8 cellular contexts compared by ENCODE assay signal in genomic region chr5:157253547-157253946, GRCh38. TPM values are rescaled to one million over a fixed set of nuclear protein-coding genes. Genes with fewer than 3 reads are reported as not detected.
A peak's percentile ranks its signal among the peaks of the same experiment; 100 is the strongest.
DNase-seq lines count a peak whose midpoint lies in the region; ATAC-seq and TF ChIP-seq lines count a peak whose summit lies in the region.

No MANE protein-coding gene starts in this region.

- H3K9me3 ChIP-seq in vagina = no peaks in the 10 kb centered on the region

- peak overlapping the region in 2 of 59 donors; percentile 24 to 35 for H3K27ac ChIP-seq in dorsolateral prefrontal cortex
- no peak overlapping the region for H3K27ac ChIP-seq in vagina

- H3K27me3 ChIP-seq in dorsolateral prefrontal cortex (no peaks in the 10 kb centered on the region), vagina (no peaks in the 10 kb centered on the region)

- intact Hi-C loops in dorsolateral prefrontal cortex (cut with DNase I) (loop anchor here (2.0 to 10.0 kb wide), 4 partner anchors 54 to 491 kb away; partner anchors contain the start of gene LSM11 (in 1 of the 2)), vagina (cut with DNase I) (no loop called here)

- no peaks in the 10 kb centered on the region for H3K4me1 ChIP-seq in vagina

- peak; percentile 57 to 93 (median 86) for TF ChIP-seq CTCF in dorsolateral prefrontal cortex (IDR thresholded peaks at IDR 0.05 in 54 of 56, conservative IDR thresholded peaks at IDR 0.05 in 2 of 56; ENCODE audit: low read depth in 1 of 56, partially characterized antibody in 56 of 56)
- peak in 2 of 3 experiments; percentile 42 to 52 for TF ChIP-seq CTCF in vagina (IDR thresholded peaks at IDR 0.05)

- ATAC-seq in GM21367 (IDR thresholded peaks at IDR 0.05; ENCODE audit: unreplicated experiment) (peak; percentile 45), HG03520 (IDR thresholded peaks at IDR 0.05; ENCODE audit: unreplicated experiment) (peak; percentile 31)

- H3K36me3 ChIP-seq in vagina = no peaks in the 10 kb centered on the region

- H3K4me3 ChIP-seq in dorsolateral prefrontal cortex (peak overlapping the region in 1 of 59 donors; percentile 3), vagina (no peak overlapping the region)

- no peak for TF ChIP-seq POLR2A in vagina (IDR thresholded peaks at IDR 0.05)

- DNase-seq in NCI-H82 (lab: John Stamatoyannopoulos, UW) = peak; percentile 53
- DNase-seq in NCI-H82 treated with DMSO at 0.1 percent for 48 hours (lab: John Stamatoyannopoulos, UW; ENCODE audit: unreplicated experiment) = no peak
- peak; percentile 54 for DNase-seq in RPMI8226
- peak in 6 of 10 donors; percentile 39 to 69 (median 52) for DNase-seq in dorsolateral prefrontal cortex
- DNase-seq in lung microvascular endothelial cell (ENCODE audit: low read depth in 2 of 2) = peak; percentile 51 to 54
- no peak for DNase-seq in vagina (ENCODE audit: extremely low spot score in 2 of 2)

RNA-seq across cellular contexts. Expression of gene CYFIP2, which starts 12.4 kb away (rescaled TPM):
- total RNA-seq in dorsolateral prefrontal cortex (100 to 1,000 TPM; 150 to 487 (median 373) TPM), lung microvascular endothelial cell (1.6 and 8.7 TPM in 2 replicates), vagina (27.7 TPM)

Comparison
In these comparisons a context has a peak if more than half of its experiments do, and no peak if none do; other contexts are left out.
1. DNase-seq: peak in NCI-H82 (single experiment), RPMI8226 (single experiment), dorsolateral prefrontal cortex (6 of 10) and lung microvascular endothelial cell (2 of 2); none in NCI-H82 treated with DMSO at 0.1 percent for 48 hours (single experiment) and vagina (0 of 2).